ENCODE assay signal across 8 cellular contexts in the genomic region with DNA sequence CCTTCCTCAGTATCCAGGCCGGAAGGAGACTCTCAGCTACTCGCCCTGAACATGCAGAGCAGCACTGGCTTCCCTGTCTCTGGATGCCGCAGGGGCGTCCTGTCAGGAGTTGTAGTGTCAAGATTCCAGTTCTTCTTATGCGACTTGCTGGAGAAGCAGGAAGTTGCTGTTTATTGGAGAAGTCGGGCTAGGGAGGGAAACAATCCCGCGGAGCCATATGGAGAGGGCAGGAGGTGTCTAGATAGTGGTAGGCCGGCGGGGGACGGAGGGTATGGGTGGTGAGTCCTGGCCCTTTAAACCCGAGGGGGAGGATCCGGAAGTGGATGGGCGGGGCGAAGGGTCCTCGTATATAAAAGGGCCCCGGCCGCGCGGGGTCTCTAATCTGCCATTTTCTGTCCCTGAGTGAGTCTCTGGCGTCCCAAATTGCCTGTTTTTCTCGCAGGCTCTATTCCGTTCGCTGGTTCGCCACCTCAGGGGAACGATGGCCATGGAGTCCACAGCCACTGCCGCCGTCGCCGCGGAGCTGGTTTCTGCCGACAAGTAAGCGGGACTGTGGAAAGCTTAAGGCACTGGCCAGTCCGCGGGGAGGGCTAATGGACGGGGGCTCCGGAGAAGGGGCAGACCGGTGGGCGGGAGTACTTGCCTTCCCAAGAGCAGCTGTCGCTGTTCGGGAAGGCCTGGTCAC. TPM values are rescaled to one million over a fixed set of nuclear protein-coding genes. Genes with fewer than 3 reads are reported as not detected.
A peak's percentile ranks its signal among the peaks of the same experiment; 100 is the strongest.
DNase-seq lines count a peak whose midpoint lies in the region; TF ChIP-seq lines count a peak whose summit lies in the region.

TSS of gene NASP (plus strand) at position 376 of the 685 bp plus-strand sequence. CDS start at position 482, 106 bp downstream.

- H3K4me3 Mint-ChIP-seq in activated naive CD4-positive, alpha-beta T cell treated with anti-CD3 and anti-CD28 coated beads for 36 hours = peak within 1 kb of the TSS; percentile 95

- TF ChIP-seq CTCF in HFF-Myc (IDR thresholded peaks at IDR 0.05; ENCODE audit: low read depth, low read length, missing control alignments) = no peak

- H3K4me3 ChIP-seq in GM08714 (ENCODE audit: low read length) (peak within 1 kb of the TSS; percentile 60), HFF-Myc (replicated peaks; ENCODE audit: low read depth, low read length) (peak within 1 kb of the TSS; percentile 98)

- H3K9me3 Mint-ChIP-seq in activated naive CD4-positive, alpha-beta T cell treated with anti-CD3 and anti-CD28 coated beads for 36 hours = no peaks in the 10 kb centered on the region

- peak; percentile 39 for DNase-seq in HFF-Myc (ENCODE audit: extremely low read depth, low read depth)
- peak; percentile 91 for DNase-seq in NAMALWA (ENCODE audit: low spot score)
- peak; percentile 88 for DNase-seq in SK-N-DZ (ENCODE audit: low spot score)
- DNase-seq in activated naive CD4-positive, alpha-beta T cell treated with anti-CD3 and anti-CD28 coated beads for 36 hours = peak; percentile 90
- DNase-seq in germinal center (ENCODE audit: low spot score) = peak; percentile 90
- peak; percentile 79 for DNase-seq in occipital lobe (lab: John Stamatoyannopoulos, UW)
- peak; percentile 96 for DNase-seq in superior temporal gyrus (ENCODE audit: extremely low spot score)

- H3K27me3 Mint-ChIP-seq in activated naive CD4-positive, alpha-beta T cell treated with anti-CD3 and anti-CD28 coated beads for 36 hours (ENCODE audit: low read depth) = no peaks in the 10 kb centered on the region

- peaks cover 12% of the 10 kb centered on the region for H3K36me3 Mint-ChIP-seq in activated naive CD4-positive, alpha-beta T cell treated with anti-CD3 and anti-CD28 coated beads for 36 hours (ENCODE audit: low read depth)

- H3K4me1 Mint-ChIP-seq in activated naive CD4-positive, alpha-beta T cell treated with anti-CD3 and anti-CD28 coated beads for 36 hours (ENCODE audit: low read depth) = peaks cover 28% of the 10 kb centered on the region

- CTCF ChIA-PET in activated naive CD4-positive, alpha-beta T cell treated with anti-CD3 and anti-CD28 coated beads for 36 hours (lab: Charles Lee) = interaction anchor here (1.3 to 3.2 kb wide), 6 partner anchors 33 to 280 kb away, joined by 4 to 12 read pairs (median 4); partner anchors contain the start of genes AKR1A1, CCDC163, MMACHC and PRDX1

- intact Hi-C loops in activated naive CD4-positive, alpha-beta T cell treated with anti-CD3 and anti-CD28 coated beads for 36 hours (cut with micrococcal nuclease) = loop anchor here (1.0 to 10.0 kb wide), 17 partner anchors 33 to 862 kb away; partner anchors contain the start of genes BTBD19, CCDC163, DYNLT4 and HECTD3

- peak within 1 kb of the TSS; percentile 98 for H3K27ac Mint-ChIP-seq in activated naive CD4-positive, alpha-beta T cell treated with anti-CD3 and anti-CD28 coated beads for 36 hours

RNA-seq across cellular contexts. Expression of gene NASP, which starts in this region (rescaled TPM):
- polyA plus RNA-seq in SK-N-DZ (2014; cell fraction: cytosol; rRNA removed) = 267 and 329 TPM in 2 replicates
- polyA plus RNA-seq in SK-N-DZ (2014; cell fraction: nucleus; rRNA removed) = 340 and 518 TPM in 2 replicates
- total RNA-seq in activated naive CD4-positive, alpha-beta T cell treated with anti-CD3 and anti-CD28 coated beads for 36 hours = 100 to 1,000 TPM; 222 to 229 TPM
- total RNA-seq in occipital lobe = 87.5 TPM

Comparison
In these comparisons a context has a peak if more than half of its experiments do, and no peak if none do; other contexts are left out.
1. Peak in every context shown above with its lines: DNase-seq and H3K4me3 ChIP-seq.
2. DNase-seq: peak in every context shown above with its lines; median percentile 96 in superior temporal gyrus; 91 in NAMALWA; 90 in activated naive CD4-positive, alpha-beta T cell treated with anti-CD3 and anti-CD28 coated beads for 36 hours; 90 in germinal center; 88 in SK-N-DZ; 79 in occipital lobe; 39 in HFF-Myc.